In the genomic region with DNA sequence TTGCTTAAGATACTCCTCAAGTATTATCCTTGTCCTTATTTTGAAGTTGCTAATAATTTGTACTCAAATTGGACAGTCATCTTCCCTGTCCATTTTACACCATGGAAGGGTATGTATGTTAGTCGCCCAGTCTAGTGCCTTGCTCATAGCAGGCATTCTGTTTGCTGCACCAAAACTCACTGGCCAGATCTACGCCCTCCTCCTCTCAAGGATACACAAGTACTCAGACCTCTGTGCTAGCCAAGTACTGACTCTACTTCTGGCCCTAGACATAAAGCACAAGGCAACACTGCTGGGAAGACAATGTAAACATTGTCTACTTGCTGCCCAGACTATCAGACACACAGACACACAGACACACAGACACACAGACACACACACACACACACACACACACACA, we compare ENCODE assay signal across 19 cellular contexts. TPM values are rescaled to one million over a fixed set of nuclear protein-coding genes. Genes with fewer than 3 reads are reported as not detected.
DNase-seq lines count a peak whose midpoint lies in the region; ATAC-seq, FAIRE-seq and TF ChIP-seq lines count a peak whose summit lies in the region.
"Had no signal": no experiment of that assay in that cellular context is flagged by ENCODE, and none has a peak within 500 bp of the region (broad histone marks: within the 10 kb centered on the region; RNA-seq: fewer than 3 reads in every experiment).

No MANE protein-coding gene starts in this region.

- H3K27ac ChIP-seq in HepG2 (ENCODE audit: extremely low read length, insufficient read depth, low read length) (no peak overlapping the region), right lobe of liver (no peak overlapping the region), H1 (ENCODE audit: low read depth, low read length) (no peak overlapping the region), lower lobe of right lung (no peak overlapping the region), psoas muscle (no peak overlapping the region)

- peaks cover 0 to 8% of the 10 kb centered on the region in 2 experiments; a peak in 3 of 5 replicates for H3K36me3 ChIP-seq in HepG2 (replicated peaks in 1 of 2; ENCODE audit: control insufficient read depth in 1 of 2, insufficient read depth in 2 of 2, low read length in 2 of 2)
- peaks cover 0 to 5% (median 1%) of the 10 kb centered on the region in 4 donors for H3K36me3 ChIP-seq in right lobe of liver
- H3K36me3 ChIP-seq in H1 (ENCODE audit: control insufficient read depth in 2 of 4, insufficient read depth in 4 of 4, low read length in 3 of 4) = peaks cover 0 to 3% (median 0%) of the 10 kb centered on the region in 4 experiments; a peak in 2 of 8 replicates
- H3K36me3 ChIP-seq in lower lobe of right lung = peaks cover 36% of the 10 kb centered on the region
- H3K36me3 ChIP-seq in psoas muscle (ENCODE audit: insufficient read depth in 1 of 2, low read depth in 1 of 2) = peaks cover 3 to 47% of the 10 kb centered on the region in 2 donors

- H3K27me3 Mint-ChIP-seq in HFFc6 (ENCODE audit: insufficient read depth) = no peaks in the 10 kb centered on the region
- H3K27me3 Mint-ChIP-seq: CD4-positive, alpha-beta memory T cell had no signal

- H3K18ac ChIP-seq in H1 (ENCODE audit: extremely low read depth, low read length) = no peak overlapping the region

- no peak overlapping the region for H3K23ac ChIP-seq in H1 (ENCODE audit: insufficient read length)

- no peak overlapping the region for H3K14ac ChIP-seq in H1 (ENCODE audit: insufficient read length)

- intact Hi-C loops in HepG2 (cut with micrococcal nuclease; ENCODE audit: unreplicated experiment) = no loop called here
- intact Hi-C loops in right lobe of liver (cut with DNase I) = no loop called here
- intact Hi-C loops in lower lobe of right lung (cut with DNase I) = no loop called here
- intact Hi-C loops in psoas muscle (cut with DNase I) = no loop called here

- no peak overlapping the region for H2BK5ac ChIP-seq in H1 (ENCODE audit: low read depth, low read length)

- H3K4me1 ChIP-seq in HepG2 (ENCODE audit: insufficient read depth, low read length) (peaks cover 7% of the 10 kb centered on the region), right lobe of liver (peaks cover 0 to 25% (median 5%) of the 10 kb centered on the region in 4 donors), H1 (replicated peaks in 1 of 4; ENCODE audit: control insufficient read depth in 3 of 4, insufficient read depth in 4 of 4, low read length in 3 of 4) (no peaks in the 10 kb centered on the region), lower lobe of right lung (no peaks in the 10 kb centered on the region), psoas muscle (no peaks in the 10 kb centered on the region)

- H2BK15ac ChIP-seq in H1 (ENCODE audit: low read length) = 0 out of 2 replicates have a peak overlapping the region, but pooled peaks have one; percentile 1

- no TSS peak for BruUV-seq in HepG2 (replicated peaks; lab: Mats Ljungman, UMichigan)

- H2AFZ ChIP-seq in HepG2 (ENCODE audit: low read length) (no peak overlapping the region), H1 (ENCODE audit: low read length) (no peak overlapping the region)

- H3K9me3 Mint-ChIP-seq in HFFc6 = no peaks in the 10 kb centered on the region
- H3K9me3 Mint-ChIP-seq: CD4-positive, alpha-beta memory T cell had no signal

- no peak for FAIRE-seq in HepG2 (lab: Jason Lieb, UNC)
- no peak for FAIRE-seq in H1 (lab: Jason Lieb, UNC)
- FAIRE-seq: GM12891, GM18507 had no signal

- no peak overlapping the region for H2AK5ac ChIP-seq in H1 (ENCODE audit: low read depth, low read length)

- no peak overlapping the region for H4K5ac ChIP-seq in H1 (ENCODE audit: insufficient read length, low read depth, low read length)

- H3K4me3 Mint-ChIP-seq in HFFc6 = no peak overlapping the region
- H3K4me3 Mint-ChIP-seq: CD4-positive, alpha-beta memory T cell had no signal

- H2BK20ac ChIP-seq in H1 (ENCODE audit: low read length) = no peak overlapping the region

- no peaks in the 10 kb centered on the region for H3K9me3 ChIP-seq in HepG2 (ENCODE audit: low read length)
- no peaks in the 10 kb centered on the region for H3K9me3 ChIP-seq in right lobe of liver
- no peaks in the 10 kb centered on the region for H3K9me3 ChIP-seq in H1 (ENCODE audit: insufficient read depth in 2 of 2, low read depth in 1 of 2, low read length in 1 of 2)
- no peaks in the 10 kb centered on the region for H3K9me3 ChIP-seq in lower lobe of right lung
- H3K9me3 ChIP-seq in psoas muscle = no peaks in the 10 kb centered on the region

- POLR2A ChIA-PET in HepG2 (lab: Yijun Ruan, JAX) = no interaction called here
- POLR2A ChIA-PET in H1 (lab: Charles Lee; ENCODE audit: partially characterized antibody) = no interaction called here

- H3K4ac ChIP-seq in H1 (replicated peaks; ENCODE audit: insufficient read length, low read depth, low read length) = no peak overlapping the region

- ATAC-seq in HepG2 = no peak; the same call in 2 of the 3 replicates
- ATAC-seq in right lobe of liver = no peak
- ATAC-seq in lower lobe of right lung = peak; percentile 61 to 79
- no peak for ATAC-seq in psoas muscle

- WGBS in HepG2 (ENCODE audit: low lambda C conversion rate) = 100% methylated on average over 2 of the region's 2 CpGs
- 88% methylated on average over 2 of the region's 2 CpGs for WGBS in right lobe of liver (ENCODE audit: insufficient coverage, low coverage, low lambda C conversion rate, missing lambda C conversion rate)
- WGBS in H1 (ENCODE audit: extremely low coverage in 1 of 2, insufficient coverage in 1 of 2, insufficient read length in 1 of 2, insufficient replicate concordance in 2 of 2, low coverage in 1 of 2, low lambda C conversion rate in 2 of 2, missing lambda C conversion rate in 1 of 2), 2 experiments = 90% methylated on average over 2 of the region's 2 CpGs; no CpG with 5 or more reads in 1 of the 2 experiments
- WGBS in psoas muscle, 3 donors = 96 to 100% (median 98%) methylated on average over 2 of the region's 2 CpGs

- no peak overlapping the region for H3K27ac Mint-ChIP-seq in HFFc6

- peaks cover 10% of the 10 kb centered on the region; the same call in 1 of the 2 replicates for H3K36me3 Mint-ChIP-seq in HFFc6 (ENCODE audit: low read depth)

- TF ChIP-seq RAD21 in HepG2 (CRISPR knock-in tag; IDR thresholded peaks at IDR 0.05) (no peak), H1 (IDR thresholded peaks at IDR 0.05 in 1 of 2, conservative IDR thresholded peaks at IDR 0.05 in 1 of 2; ENCODE audit: low read depth in 2 of 2, low read length in 2 of 2) (no peak)

- H3K27me3 ChIP-seq in HepG2 (ENCODE audit: control insufficient read depth in 1 of 2, insufficient read depth in 2 of 2, low read length in 2 of 2) (no peaks in the 10 kb centered on the region), right lobe of liver (no peaks in the 10 kb centered on the region), H1 (replicated peaks in 1 of 4; ENCODE audit: control insufficient read depth in 3 of 4, extremely low read depth in 1 of 4, insufficient read depth in 3 of 4, low read length in 3 of 4) (no peaks in the 10 kb centered on the region; a peak in 1 of 7 replicates), lower lobe of right lung (ENCODE audit: low read depth) (no peaks in the 10 kb centered on the region), psoas muscle (ENCODE audit: insufficient read depth in 3 of 3, low read length in 2 of 3) (no peaks in the 10 kb centered on the region)

- no peak overlapping the region for H4K91ac ChIP-seq in H1 (replicated peaks; ENCODE audit: insufficient read length, low read length)

- no peaks in the 10 kb centered on the region for H3K79me1 ChIP-seq in H1 (ENCODE audit: low read depth, low read length)

- H2BK120ac ChIP-seq in H1 (replicated peaks; ENCODE audit: low read depth, low read length) = no peak overlapping the region

- H3K23me2 ChIP-seq in H1 (ENCODE audit: low read depth, low read length) = no peaks in the 10 kb centered on the region; the same call in 1 of the 2 replicates

- H4K20me1 ChIP-seq in HepG2 (ENCODE audit: insufficient read depth, low read length) (no peaks in the 10 kb centered on the region), H1 (replicated peaks in 1 of 2; ENCODE audit: control insufficient read depth in 1 of 2, insufficient read depth in 2 of 2, low read length in 2 of 2) (peaks cover 0 to 3% of the 10 kb centered on the region in 2 experiments)

- H3K4me2 ChIP-seq in HepG2 (ENCODE audit: low read depth, low read length) (no peak overlapping the region), H1 (ENCODE audit: insufficient read depth in 1 of 2, low read depth in 2 of 2, low read length in 2 of 2) (no peak overlapping the region)

- H3K9ac ChIP-seq in HepG2 (ENCODE audit: insufficient read depth, low read depth, low read length) = no peak overlapping the region
- H3K9ac ChIP-seq in H1 (replicated peaks in 1 of 4; ENCODE audit: extremely low read depth in 1 of 4, low read depth in 3 of 4, low read length in 3 of 4) = no peak overlapping the region

- no peak overlapping the region for H4K8ac ChIP-seq in H1 (ENCODE audit: extremely low read depth, insufficient read depth, low read length)

- no peak overlapping the region for H3K4me3 ChIP-seq in HepG2 (replicated peaks in 1 of 3; ENCODE audit: insufficient read depth in 1 of 3, low read depth in 2 of 3, low read length in 3 of 3)
- no peak overlapping the region for H3K4me3 ChIP-seq in right lobe of liver
- H3K4me3 ChIP-seq in H1 (ENCODE audit: extremely low read depth in 1 of 4, insufficient read depth in 2 of 4, low read depth in 3 of 4, low read length in 4 of 4) = no peak overlapping the region
- no peak overlapping the region for H3K4me3 ChIP-seq in lower lobe of right lung
- H3K4me3 ChIP-seq in psoas muscle = no peak overlapping the region

- in situ Hi-C loops in HepG2 (cut with HindIII; ENCODE audit: extremely low pct_ligation_motif_present, low pct_unique_long_range_greater_than_20kb) = no loop called here

- CTCF ChIA-PET in HepG2 (lab: Yijun Ruan, JAX; ENCODE audit: low intra/inter-chr PET ratio, low total read pairs) (no interaction called here), H1 (lab: Charles Lee; ENCODE audit: partially characterized antibody) (interaction anchor here (1.4 kb wide), 1 partner anchor 33 kb away, joined by 4 read pairs; no protein-coding TSS in a partner anchor)

- no peak for TF ChIP-seq POLR2A in HepG2 (IDR thresholded peaks at IDR 0.05; ENCODE audit: insufficient read depth in 1 of 2, low read depth in 2 of 2, low read length in 2 of 2)
- no peak for TF ChIP-seq POLR2A in right lobe of liver (IDR thresholded peaks at IDR 0.05)
- no peak for TF ChIP-seq POLR2A in H1 (IDR thresholded peaks at IDR 0.05; ENCODE audit: control extremely low read depth in 1 of 2, low read depth in 2 of 2, low read length in 2 of 2)

- TF ChIP-seq CTCF in HepG2 (CRISPR knock-in tag; IDR thresholded peaks at IDR 0.05) = no peak
- TF ChIP-seq CTCF in right lobe of liver (IDR thresholded peaks at IDR 0.05) = no peak
- TF ChIP-seq CTCF in H1 (IDR thresholded peaks at IDR 0.05; ENCODE audit: control extremely low read depth in 1 of 3, insufficient read depth in 1 of 3, low read depth in 1 of 3, low read length in 3 of 3) = no peak
- no peak for TF ChIP-seq CTCF in lower lobe of right lung (IDR thresholded peaks at IDR 0.05)
- no peak for TF ChIP-seq CTCF in psoas muscle (IDR thresholded peaks at IDR 0.05)
- no peak for TF ChIP-seq CTCF in HFFc6 (IDR thresholded peaks at IDR 0.05)

- H3K4me1 Mint-ChIP-seq in HFFc6 (ENCODE audit: low read depth) = no peaks in the 10 kb centered on the region
- H3K4me1 Mint-ChIP-seq: CD4-positive, alpha-beta memory T cell had no signal

- H3K79me2 ChIP-seq in HepG2 (ENCODE audit: insufficient read depth, low read length) (no peaks in the 10 kb centered on the region), H1 (ENCODE audit: control insufficient read depth in 1 of 2, insufficient read depth in 2 of 2, low read length in 2 of 2) (no peaks in the 10 kb centered on the region)

- no peak overlapping the region for H2BK12ac ChIP-seq in H1 (ENCODE audit: low read depth, low read length)

- no peak overlapping the region for H3K56ac ChIP-seq in H1 (replicated peaks; ENCODE audit: insufficient read length, low read depth, low read length)

- TF ChIP-seq EP300 in HepG2 (IDR thresholded peaks at IDR 0.05; ENCODE audit: low read depth in 2 of 2, low read length in 2 of 2) (no peak), HepG2 (CRISPR knock-in tag; IDR thresholded peaks at IDR 0.05; ENCODE audit: borderline replicate concordance) (no peak), H1 (IDR thresholded peaks at IDR 0.05; ENCODE audit: borderline replicate concordance in 1 of 2, low read depth in 2 of 2, low read length in 2 of 2) (no peak)

- DNase-seq in HepG2 (ENCODE audit: low spot score) (no peak), right lobe of liver (no peak), H1 (ENCODE audit: low read depth in 1 of 2, low spot score in 2 of 2) (no peak), lower lobe of right lung (no peak), psoas muscle (no peak), HFFc6 (no peak), cortex of kidney (lab: John Stamatoyannopoulos, UW) (no peak)
- DNase-seq: C1 segment of cervical spinal cord; Calu3; CD4-positive, alpha-beta memory T cell; COR-L47; DMS53; DMS79 treated with DMSO at 0.1 percent for 48 hours; GF-D8; GOT3; H7; HCEC 1CT had no signal

RNA-seq across cellular contexts. Expression of a gene that starts 57.7 kb away (rescaled TPM):
- total RNA-seq in HepG2 (2016; rRNA removed; fragmentation: Illumina TruSeq; extraction: Trizol) = 10.5 and 11.7 TPM in 2 replicates
- total RNA-seq in HepG2 (2016; cell fraction: cytosol; rRNA removed; fragmentation: Illumina TruSeq; extraction: Trizol; ENCODE audit: low read depth) = 3.4 and 3.7 TPM in 2 replicates
- total RNA-seq in HepG2 (2016; cell fraction: insoluble cytoplasmic fraction; rRNA removed; fragmentation: Illumina TruSeq; extraction: Trizol) = 9.8 and 10.6 TPM in 2 replicates
- total RNA-seq in HepG2 (2016; cell fraction: membrane; rRNA removed; fragmentation: Illumina TruSeq; extraction: Trizol) = 4.5 and 5.3 TPM in 2 replicates
- 14.3 and 16.7 TPM in 2 replicates for total RNA-seq in HepG2 (2016; cell fraction: nucleus; rRNA removed; fragmentation: Illumina TruSeq; extraction: Trizol)
- 14.9 and 16.6 TPM in 2 replicates for polyA plus RNA-seq in HepG2 (2011; rRNA removed)
- 8.5 and 11.1 TPM in 2 replicates for polyA plus RNA-seq in HepG2 (2011; cell fraction: cytosol; rRNA removed)
- 31.2 and 31.3 TPM in 2 replicates for polyA plus RNA-seq in HepG2 (2011; cell fraction: nucleus; rRNA removed)
- 12.6 and 13.0 TPM in 2 replicates for polyA plus RNA-seq in HepG2 (2012)
- 0.98 and 1.1 TPM in 2 replicates for polyA plus RNA-seq in HepG2 (2016; cell fraction: cytosol; fragmentation: Illumina TruSeq; extraction: Trizol; ENCODE audit: low read depth)
- 6.4 and 6.6 TPM in 2 replicates for polyA plus RNA-seq in HepG2 (2016; cell fraction: insoluble cytoplasmic fraction; fragmentation: Illumina TruSeq; extraction: Trizol; ENCODE audit: low read depth)
- polyA plus RNA-seq in HepG2 (2016; cell fraction: membrane; fragmentation: Illumina TruSeq; extraction: Trizol; ENCODE audit: low read depth) = 1.7 and 1.8 TPM in 2 replicates
- polyA plus RNA-seq in HepG2 (2016; cell fraction: nucleus; fragmentation: Illumina TruSeq; extraction: Trizol; ENCODE audit: insufficient read depth, low read depth) = 20.6 and 23.6 TPM in 2 replicates
- polyA minus RNA-seq in HepG2 (2011; rRNA and poly(A)+ RNA removed; ENCODE audit: low replicate concordance) = 0.02 and 24.0 TPM in 2 replicates
- 11.3 and 14.0 TPM in 2 replicates for polyA minus RNA-seq in HepG2 (2011; cell fraction: cytosol; rRNA and poly(A)+ RNA removed)
- 30.6 and 35.8 TPM in 2 replicates for polyA minus RNA-seq in HepG2 (2011; cell fraction: nucleus; rRNA and poly(A)+ RNA removed)
- 1 to 10 TPM; 2.5 to 4.9 (median 4.2) TPM for total RNA-seq in right lobe of liver
- 5.0 and 5.7 TPM in 2 replicates for total RNA-seq in H1 (2021; fragmentation: NEBNext Ultra II Directional; extraction: Animal tissue kit (Norgen Biotek cat#: 25700))
- 2.6 and 2.7 TPM in 2 replicates for polyA plus RNA-seq in H1 (2011; rRNA removed)
- polyA plus RNA-seq in H1 (2011; cell fraction: cytosol; rRNA removed) = 3.5 TPM
- polyA plus RNA-seq in H1 (2011; cell fraction: nucleus; rRNA removed) = 7.1 TPM
- 3.3 to 4.1 TPM (median 3.9 TPM) in 4 replicates for polyA plus RNA-seq in H1 (2012, experiment 1 of 2)
- polyA plus RNA-seq in H1 (2012, experiment 2 of 2) = 0.70 TPM
- polyA plus RNA-seq in H1 (2013, experiment 1 of 2) = 2.7 TPM
- 2.3 TPM for polyA plus RNA-seq in H1 (2013, experiment 2 of 2)
- polyA minus RNA-seq in H1 (2011; rRNA and poly(A)+ RNA removed) = 6.7 and 7.5 TPM in 2 replicates
- polyA minus RNA-seq in H1 (2011; cell fraction: cytosol; rRNA and poly(A)+ RNA removed) = 3.4 TPM
- 8.6 TPM for polyA minus RNA-seq in H1 (2011; cell fraction: nucleus; rRNA and poly(A)+ RNA removed)
- 24.0 TPM for total RNA-seq in lower lobe of right lung
- total RNA-seq in psoas muscle = 10 to 100 TPM; 17.2 to 27.0 (median 21.5) TPM
- polyA plus RNA-seq in psoas muscle = 1 to 10 TPM; 5.4 to 7.9 (median 7.1) TPM
- total RNA-seq in HFFc6 (2021; fragmentation: NEBNext Ultra II Directional; extraction: Animal tissue kit (Norgen Biotek cat#: 25700)) = 10 to 100 TPM; 11.7 to 15.5 (median 12.9) TPM

Comparison
In these comparisons a context has a peak if more than half of its experiments do, and no peak if none do; other contexts are left out.
1. ATAC-seq: peak in lower lobe of right lung (2 of 2); none in HepG2 (single experiment), right lobe of liver (0 of 4) and psoas muscle (0 of 4).